Comparison of ENCODE assay signal across 26 cellular contexts in genomic region chr3:1017879-1018278, GRCh38.
"Had no signal": no experiment of that assay in that cellular context is flagged by ENCODE, and none has a peak within 500 bp of the region (broad histone marks: within the 10 kb centered on the region; RNA-seq: fewer than 3 reads in every experiment).

No MANE protein-coding gene starts in this region.

- H3K27me3 ChIP-seq: stomach, suprapubic skin, testis, thyroid gland, tibial artery, tibial nerve, transverse colon, upper lobe of left lung, upper lobe of right lung, uterus, vagina had no signal

- ATAC-seq: stimulated activated effector memory CD8-positive, alpha-beta T cell treated with anti-CD3 and anti-CD28 coated beads, Interleukin-12 subunit alpha, Interleukin-12 subunit beta, amount 100 ng/mL, for 72 hours; stimulated activated memory B cell treated with anti-CD40 and anti-IgM and Interleukin-4, amounts not matched to agents 10 μg/mL and 1 μg/mL and 100 μg/mL, for 72 hours; stimulated activated naive B cell treated with anti-CD40 and anti-IgM and Interleukin-4, amounts not matched to agents 10 μg/mL and 1 μg/mL and 100 μg/mL, for 72 hours; stimulated activated naive CD8-positive, alpha-beta T cell treated with anti-CD3 and anti-CD28 coated beads, Interleukin-15, amount 100 ng/mL, for 72 hours; stimulated activated naive CD8-positive, alpha-beta T cell treated with anti-CD3 and anti-CD28 coated beads, Interleukin-15, Interleukin-2, amounts not matched to agents 100 U/mL and 50 U/mL, for 24 hours; upper lobe of right lung had no signal

- H3K27ac ChIP-seq: stomach, suprapubic skin, testis, thoracic aorta, thyroid gland, tibial artery, tibial nerve, transverse colon, upper lobe of left lung, upper lobe of right lung, uterus, vagina had no signal

- H3K4me3 ChIP-seq: stomach, suprapubic skin, testis, thoracic aorta, thyroid gland, tibial artery, tibial nerve, transverse colon, upper lobe of left lung, upper lobe of right lung, uterus, vagina had no signal

- DNase-seq: stimulated activated CD4-positive, alpha-beta T cell treated with anti-CD3 and anti-CD28 coated beads, Interleukin-2, amount 100 ng/mL, for 48 hours; stimulated activated CD4-positive, alpha-beta T cell treated with anti-CD3 and anti-CD28 coated beads, Interleukin-4, amount 100 ng/mL, for 1 hour; stimulated activated CD4-positive, alpha-beta T cell treated with anti-CD3 and anti-CD28 coated beads, Interleukin-4, amount 100 ng/mL, for 24 hours; stimulated activated CD4-positive, alpha-beta T cell treated with anti-CD3 and anti-CD28 coated beads, Interleukin-4, amount 100 ng/mL, for 4 hours; stimulated activated CD8-positive, alpha-beta memory T cell treated with anti-CD3 and anti-CD28 coated beads, Interleukin-4, amount 100 ng/mL, for 48 hours; stimulated activated naive B cell treated with anti-CD40 and anti-IgM and Interleukin-4, amounts not matched to agents 10 μg/mL and 1 μg/mL and 100 μg/mL, for 72 hours; stimulated activated naive CD4-positive, alpha-beta T cell; stimulated activated naive CD4-positive, alpha-beta T cell treated with Interleukin-2 at 50 U/mL for 16 hours; stimulated activated naive CD8-positive, alpha-beta T cell treated with anti-CD3 and anti-CD28 coated beads, Interleukin-15, amount 100 ng/mL, for 72 hours; stimulated activated naive CD8-positive, alpha-beta T cell treated with anti-CD3 and anti-CD28 coated beads, Interleukin-15, Interleukin-2, amounts not matched to agents 100 U/mL and 50 U/mL, for 24 hours; stomach; substantia nigra; testis; thyroid gland; tibial artery; transverse colon; trophoblast cell; upper lobe of right lung; uterus had no signal

- H3K36me3 ChIP-seq: stomach, suprapubic skin, thoracic aorta, thyroid gland, tibial artery, tibial nerve, transverse colon, upper lobe of left lung, upper lobe of right lung, uterus, vagina had no signal

- H3K4me1 ChIP-seq: stomach, suprapubic skin, testis, thyroid gland, tibial artery, tibial nerve, transverse colon, upper lobe of left lung, upper lobe of right lung, uterus, vagina had no signal

- H3K9me3 ChIP-seq: stomach, suprapubic skin, testis, thoracic aorta, thyroid gland, tibial artery, tibial nerve, transverse colon, upper lobe of left lung, upper lobe of right lung, uterus, vagina had no signal
